Comparison of ENCODE assay signal across 35 cellular contexts in genomic region chr11:34811858-34812257, GRCh38.
"Had no signal": no experiment of that assay in that cellular context is flagged by ENCODE, and none has a peak within 500 bp of the region (broad histone marks: within the 10 kb centered on the region; RNA-seq: fewer than 3 reads in every experiment).

No MANE protein-coding gene starts in this region.

- ATAC-seq: activated CD8-positive, alpha-beta T cell treated with anti-CD3 and anti-CD28 coated beads for 36 hours; activated naive CD4-positive, alpha-beta T cell treated with anti-CD3 and anti-CD28 coated beads, Interleukin-2, amount 50 U/mL, for 72 hours; activated T-cell treated with anti-CD3 and anti-CD28 coated beads, Interleukin-2, amount 50 U/mL, for 4 hours; activated T-cell treated with anti-CD3 and anti-CD28 coated beads, Interleukin-2, amount 50 U/mL, for 72 hours; activated T-helper 17 cell treated with anti-CD3 and anti-CD28 coated beads, Interleukin-2, amount 50 U/mL, for 72 hours; body of pancreas had no signal

- H3K4me1 ChIP-seq: adrenal gland, body of pancreas, breast epithelium had no signal

- H3K4me3 ChIP-seq: adrenal gland, body of pancreas, breast epithelium had no signal

- FAIRE-seq: astrocyte, TTC549 had no signal

- H3K27ac ChIP-seq: adrenal gland, body of pancreas, brain microvascular endothelial cell, breast epithelium, VCaP had no signal

- H3K36me3 ChIP-seq: adrenal gland, brain microvascular endothelial cell, breast epithelium had no signal

- H3K9me3 ChIP-seq: adrenal gland, body of pancreas had no signal

- DNase-seq: activated B cell treated with CpG ODN at 0.5 μM for 24 hours; activated CD4-positive, alpha-beta memory T cell treated with anti-CD3 and anti-CD28 coated beads for 36 hours; activated CD4-positive, alpha-beta T cell treated with anti-CD3 and anti-CD28 coated beads for 4 hours; activated CD4-positive, alpha-beta T cell treated with anti-CD3 and anti-CD28 coated beads, Interleukin-2, amount 10 ng/mL, durations not matched to agents 24 days and 14 days; activated CD4-positive, alpha-beta T cell treated with anti-CD3 and anti-CD28 coated beads, Interleukin-2, amount 50 U/mL, for 1 hour; activated CD4-positive, alpha-beta T cell treated with anti-CD3 and anti-CD28 coated beads, Interleukin-2, amount 50 U/mL, for 4 hours; activated CD4-positive, CD25-positive, alpha-beta regulatory T cell treated with anti-CD3 and anti-CD28 coated beads, Interleukin-2, amount 50 U/mL, for 72 hours; activated CD8-positive, alpha-beta memory T cell treated with anti-CD3 and anti-CD28 coated beads, Interleukin-2, amount 50 U/mL, for 4 hours; activated CD8-positive, alpha-beta T cell treated with anti-CD3 and anti-CD28 coated beads for 36 hours; activated effector memory CD4-positive, alpha-beta T cell treated with anti-CD3 and anti-CD28 coated beads, Interleukin-2, amount 50 U/mL, for 16 hours; activated gamma-delta T cell treated with Interleukin-2 at 50 U/mL for 16 hours; activated naive CD4-positive, alpha-beta T cell; activated naive CD4-positive, alpha-beta T cell treated with anti-CD3 and anti-CD28 coated beads for 36 hours; activated naive CD4-positive, alpha-beta T cell treated with anti-CD3 and anti-CD28 coated beads, Interleukin-2, amount 50 U/mL, for 16 hours; activated naive CD8-positive, alpha-beta T cell treated with anti-CD3 and anti-CD28 coated beads for 36 hours; activated T-cell treated with anti-CD3 and anti-CD28 coated beads for 4 hours; activated T-cell treated with anti-CD3 and anti-CD28 coated beads, Interleukin-2, amount 50 U/mL, for 1 hour; activated T-cell treated with anti-CD3 and anti-CD28 coated beads, Interleukin-2, amount 50 U/mL, for 4 hours; activated T-cell treated with anti-CD3 and anti-CD28 coated beads, Interleukin-2, amount 50 U/mL, for 72 hours; adrenal gland; amniotic stem cell; aorta; body of pancreas; brain microvascular endothelial cell; central memory CD4-positive, alpha-beta T cell; SW 1271; T-helper 1 cell; T-helper 2 cell; T-helper 9 cell had no signal

- H3K27me3 ChIP-seq: adrenal gland, body of pancreas, brain microvascular endothelial cell, breast epithelium had no signal
